Comparison of ENCODE assay signal across 8 cellular contexts in genomic region chr17:7477392-7478275, GRCh38. TPM values are rescaled to one million over a fixed set of nuclear protein-coding genes. Genes with fewer than 3 reads are reported as not detected.
DNase-seq lines count a peak whose midpoint lies in the region; ATAC-seq and TF ChIP-seq lines count a peak whose summit lies in the region.

No MANE protein-coding gene starts in this region.

- DNase-seq in stimulated activated CD4-positive, alpha-beta T cell treated with anti-CD3 and anti-CD28 coated beads, Interleukin-2, amount 100 ng/mL, for 4 hours (ENCODE audit: low read depth): peak; percentile 20
- no peak for DNase-seq in stimulated activated CD4-positive, alpha-beta T cell treated with anti-CD3 and anti-CD28 coated beads, Interleukin-12 subunit alpha, Interleukin-12 subunit beta, amount 100 ng/mL, for 4 hours
- DNase-seq in activated T-helper 1 cell treated with anti-CD3 and anti-CD28 coated beads, Interleukin-12 subunit alpha, Interleukin-12 subunit beta, Interleukin-2, Interleukin-4 antibody, amounts not matched to agents 30 ng/mL and 10 ng/mL and 1 ng/mL, durations not matched to agents 14 hours and 24 hours and 36 hours (ENCODE audit: low spot score): no peak
- peak; percentile 24 for DNase-seq in fibroblast of the conjunctiva (ENCODE audit: low read depth)
- no peak for DNase-seq in neural crest cell (ENCODE audit: low read depth, low spot score)
- DNase-seq in NCI-H1092 (lab: John Stamatoyannopoulos, UW): no peak

- TF ChIP-seq CTCF in neural crest cell (conservative IDR thresholded peaks at IDR 0.05): no peak

- no peak for ATAC-seq in GM18868 (IDR thresholded peaks at IDR 0.05; ENCODE audit: unreplicated experiment)
- ATAC-seq in HG03460 (IDR thresholded peaks at IDR 0.05; ENCODE audit: unreplicated experiment): no peak

- peak overlapping the region; percentile 91 for H3K27ac Mint-ChIP-seq in activated T-helper 1 cell treated with anti-CD3 and anti-CD28 coated beads, Interleukin-12 subunit alpha, Interleukin-12 subunit beta, Interleukin-2, Interleukin-4 antibody, amounts not matched to agents 30 ng/mL and 10 ng/mL and 1 ng/mL, durations not matched to agents 14 hours and 24 hours and 36 hours
- peak overlapping the region; percentile 88 for H3K27ac Mint-ChIP-seq in neural crest cell (ENCODE audit: unreplicated experiment)

- H3K4me1 Mint-ChIP-seq in activated T-helper 1 cell treated with anti-CD3 and anti-CD28 coated beads, Interleukin-12 subunit alpha, Interleukin-12 subunit beta, Interleukin-2, Interleukin-4 antibody, amounts not matched to agents 30 ng/mL and 10 ng/mL and 1 ng/mL, durations not matched to agents 14 hours and 24 hours and 36 hours (ENCODE audit: low read depth): peaks cover 43% of the 10 kb centered on the region
- peaks cover 49% of the 10 kb centered on the region for H3K4me1 Mint-ChIP-seq in neural crest cell

- peaks cover 2% of the 10 kb centered on the region for H3K36me3 Mint-ChIP-seq in activated T-helper 1 cell treated with anti-CD3 and anti-CD28 coated beads, Interleukin-12 subunit alpha, Interleukin-12 subunit beta, Interleukin-2, Interleukin-4 antibody, amounts not matched to agents 30 ng/mL and 10 ng/mL and 1 ng/mL, durations not matched to agents 14 hours and 24 hours and 36 hours (ENCODE audit: low read depth)
- no peaks in the 10 kb centered on the region for H3K36me3 Mint-ChIP-seq in neural crest cell (ENCODE audit: low read depth)

- intact Hi-C loops in activated T-helper 1 cell treated with anti-CD3 and anti-CD28 coated beads, Interleukin-12 subunit alpha, Interleukin-12 subunit beta, Interleukin-2, Interleukin-4 antibody, amounts not matched to agents 30 ng/mL and 10 ng/mL and 1 ng/mL, durations not matched to agents 14 hours and 24 hours and 36 hours (cut with micrococcal nuclease): no loop called here

- no peaks in the 10 kb centered on the region for H3K27me3 Mint-ChIP-seq in activated T-helper 1 cell treated with anti-CD3 and anti-CD28 coated beads, Interleukin-12 subunit alpha, Interleukin-12 subunit beta, Interleukin-2, Interleukin-4 antibody, amounts not matched to agents 30 ng/mL and 10 ng/mL and 1 ng/mL, durations not matched to agents 14 hours and 24 hours and 36 hours (ENCODE audit: insufficient read depth)
- no peaks in the 10 kb centered on the region for H3K27me3 Mint-ChIP-seq in neural crest cell (ENCODE audit: low read depth)

- peak overlapping the region; percentile 91 for H3K4me3 Mint-ChIP-seq in activated T-helper 1 cell treated with anti-CD3 and anti-CD28 coated beads, Interleukin-12 subunit alpha, Interleukin-12 subunit beta, Interleukin-2, Interleukin-4 antibody, amounts not matched to agents 30 ng/mL and 10 ng/mL and 1 ng/mL, durations not matched to agents 14 hours and 24 hours and 36 hours
- H3K4me3 Mint-ChIP-seq in neural crest cell: peak overlapping the region; percentile 94

- H3K9me3 Mint-ChIP-seq in activated T-helper 1 cell treated with anti-CD3 and anti-CD28 coated beads, Interleukin-12 subunit alpha, Interleukin-12 subunit beta, Interleukin-2, Interleukin-4 antibody, amounts not matched to agents 30 ng/mL and 10 ng/mL and 1 ng/mL, durations not matched to agents 14 hours and 24 hours and 36 hours: no peaks in the 10 kb centered on the region
- H3K9me3 Mint-ChIP-seq in neural crest cell: no peaks in the 10 kb centered on the region

RNA-seq across cellular contexts. Expression of gene ZBTB4, which starts 1.8 kb away (rescaled TPM):
- total RNA-seq in activated T-helper 1 cell treated with anti-CD3 and anti-CD28 coated beads, Interleukin-12 subunit alpha, Interleukin-12 subunit beta, Interleukin-2, Interleukin-4 antibody, amounts not matched to agents 30 ng/mL and 10 ng/mL and 1 ng/mL, durations not matched to agents 14 hours and 24 hours and 36 hours: 15.1 and 16.0 TPM in 2 replicates
- 13.6 and 14.3 TPM in 2 replicates for total RNA-seq in neural crest cell

RNA-seq across cellular contexts. Expression of gene SLC35G6, which starts 3.6 kb away (rescaled TPM):
- not detected in 2 replicates for total RNA-seq in activated T-helper 1 cell treated with anti-CD3 and anti-CD28 coated beads, Interleukin-12 subunit alpha, Interleukin-12 subunit beta, Interleukin-2, Interleukin-4 antibody, amounts not matched to agents 30 ng/mL and 10 ng/mL and 1 ng/mL, durations not matched to agents 14 hours and 24 hours and 36 hours
- total RNA-seq in neural crest cell: not detected in 2 replicates

RNA-seq across cellular contexts. Expression of gene POLR2A, which starts 6.5 kb away (rescaled TPM):
- total RNA-seq in activated T-helper 1 cell treated with anti-CD3 and anti-CD28 coated beads, Interleukin-12 subunit alpha, Interleukin-12 subunit beta, Interleukin-2, Interleukin-4 antibody, amounts not matched to agents 30 ng/mL and 10 ng/mL and 1 ng/mL, durations not matched to agents 14 hours and 24 hours and 36 hours: 221 and 223 TPM in 2 replicates
- 181 and 183 TPM in 2 replicates for total RNA-seq in neural crest cell

RNA-seq across cellular contexts. Expression of gene CHRNB1, which starts 32.8 kb away (rescaled TPM):
- 6.6 and 7.0 TPM in 2 replicates for total RNA-seq in activated T-helper 1 cell treated with anti-CD3 and anti-CD28 coated beads, Interleukin-12 subunit alpha, Interleukin-12 subunit beta, Interleukin-2, Interleukin-4 antibody, amounts not matched to agents 30 ng/mL and 10 ng/mL and 1 ng/mL, durations not matched to agents 14 hours and 24 hours and 36 hours
- total RNA-seq in neural crest cell: 9.7 and 9.9 TPM in 2 replicates

RNA-seq across cellular contexts. Expression of gene FGF11, which starts 38.3 kb away (rescaled TPM):
- total RNA-seq in activated T-helper 1 cell treated with anti-CD3 and anti-CD28 coated beads, Interleukin-12 subunit alpha, Interleukin-12 subunit beta, Interleukin-2, Interleukin-4 antibody, amounts not matched to agents 30 ng/mL and 10 ng/mL and 1 ng/mL, durations not matched to agents 14 hours and 24 hours and 36 hours: 5.3 and 6.4 TPM in 2 replicates
- total RNA-seq in neural crest cell: 6.0 and 6.5 TPM in 2 replicates

Comparison
In these comparisons a context has a peak if more than half of its experiments do, and no peak if none do; other contexts are left out.
1. DNase-seq: peak in stimulated activated CD4-positive, alpha-beta T cell treated with anti-CD3 and anti-CD28 coated beads, Interleukin-2, amount 100 ng/mL, for 4 hours (single experiment) and fibroblast of the conjunctiva (single experiment); none in stimulated activated CD4-positive, alpha-beta T cell treated with anti-CD3 and anti-CD28 coated beads, Interleukin-12 subunit alpha, Interleukin-12 subunit beta, amount 100 ng/mL, for 4 hours (single experiment), activated T-helper 1 cell treated with anti-CD3 and anti-CD28 coated beads, Interleukin-12 subunit alpha, Interleukin-12 subunit beta, Interleukin-2, Interleukin-4 antibody, amounts not matched to agents 30 ng/mL and 10 ng/mL and 1 ng/mL, durations not matched to agents 14 hours and 24 hours and 36 hours (single experiment), neural crest cell (single experiment) and NCI-H1092 (single experiment).